In genomic region chr5:134527156-134527960, GRCh38 we compare ENCODE assay signal across 8 cellular contexts. TPM values are rescaled to one million over a fixed set of nuclear protein-coding genes. Genes with fewer than 3 reads are reported as not detected.
DNase-seq lines count a peak whose midpoint lies in the region; ATAC-seq, FAIRE-seq and TF ChIP-seq lines count a peak whose summit lies in the region.

No MANE protein-coding gene starts in this region.

- peak; percentile 83 for DNase-seq in GM12891 (ENCODE audit: insufficient read length, low spot score)
- DNase-seq in NCI-H146 (lab: John Stamatoyannopoulos, UW) = peak; percentile 91
- peak; percentile 77 for DNase-seq in T1000 (lab: John Stamatoyannopoulos, UW)
- peak; percentile 94 for DNase-seq in astrocyte of the spinal cord (ENCODE audit: low read depth, low spot score)
- DNase-seq in hypothalamus (lab: John Stamatoyannopoulos, UW) = peak; percentile 36 to 94 (median 77)
- DNase-seq in sciatic nerve (ENCODE audit: low spot score) = peak; percentile 91

- peak; percentile 92 for FAIRE-seq in GM12891 (lab: Jason Lieb, UNC)

- intact Hi-C loops in sciatic nerve (cut with DNase I) = loop anchor here (5.0 kb wide), 1 partner anchor 50 kb away; no protein-coding TSS in a partner anchor

- in situ Hi-C loops in astrocyte of the spinal cord (cut with HindIII; ENCODE audit: low sequenced_read_pairs) = no loop called here

- H3K4me3 ChIP-seq in astrocyte of the spinal cord (ENCODE audit: low read depth, low read length) = peak overlapping the region; percentile 71

- ATAC-seq in HG02759 (IDR thresholded peaks at IDR 0.05; ENCODE audit: unreplicated experiment) (peak; percentile 51), sciatic nerve (peak; percentile 78), GM18861 (IDR thresholded peaks at IDR 0.05; ENCODE audit: unreplicated experiment) (no peak)

- peak; percentile 78 for TF ChIP-seq CTCF in astrocyte of the spinal cord (IDR thresholded peaks at IDR 0.05; ENCODE audit: low read depth, low read length)

- no peak for TF ChIP-seq POLR2A in GM12891 (IDR thresholded peaks at IDR 0.05; ENCODE audit: low read depth, low read length)

TF ChIP-seq in GM12891, 5 proteins besides CTCF, POLR2A, EP300 and RAD21:
- no peak for TF ChIP-seq TAF1 (IDR thresholded peaks at IDR 0.05; ENCODE audit: low read depth, low read length)
- TF ChIP-seq PAX5 (IDR thresholded peaks at IDR 0.05; ENCODE audit: insufficient read depth, low read length, severe bottlenecking) = no peak
- TF ChIP-seq POLR2AphosphoS5 (IDR thresholded peaks at IDR 0.05; ENCODE audit: low read depth, low read length) = no peak
- TF ChIP-seq SPI1 (IDR thresholded peaks at IDR 0.05; ENCODE audit: low read depth, low read length) = no peak
- TF ChIP-seq POU2F2 (IDR thresholded peaks at IDR 0.05; ENCODE audit: low read depth, low read length) = no peak

RNA-seq across cellular contexts. Expression of gene JADE2, which starts 1.9 kb away (rescaled TPM):
- polyA plus RNA-seq in GM12891 (2012; ENCODE audit: low read depth, missing spikeins) = 19.6 TPM
- total RNA-seq in sciatic nerve = 55.0 TPM
